ENCODE assay signal across 31 cellular contexts in the genomic region with DNA sequence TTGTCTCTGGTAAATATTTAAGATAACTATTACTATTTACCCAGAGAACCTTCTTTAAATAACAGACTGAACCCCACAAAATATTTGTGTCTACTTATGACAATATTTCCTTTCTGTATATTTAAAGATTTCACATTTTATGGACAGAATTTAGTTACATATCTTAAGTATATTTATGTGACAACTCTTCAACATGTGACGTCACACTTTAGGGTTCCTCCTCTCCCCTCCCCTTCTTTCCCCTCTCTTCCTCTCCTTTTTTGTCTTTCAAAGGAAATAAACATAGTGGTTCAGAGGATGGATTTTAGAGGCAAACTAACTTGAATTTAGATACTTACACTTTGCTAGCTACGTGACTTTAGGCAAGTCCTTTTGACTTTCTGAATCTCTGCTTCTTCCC.
"Had no signal": no experiment of that assay in that cellular context is flagged by ENCODE, and none has a peak within 500 bp of the region (broad histone marks: within the 10 kb centered on the region; RNA-seq: fewer than 3 reads in every experiment).

No MANE protein-coding gene starts in this region.

- H3K4me1 ChIP-seq: neural progenitor cell, parathyroid adenoma, psoas muscle, spleen, suprapubic skin, testis, tibial artery, transverse colon, upper lobe of right lung, uterus had no signal

- H3K27me3 ChIP-seq: neural progenitor cell, ovary, spleen, suprapubic skin, testis, tibial artery, transverse colon, upper lobe of right lung, uterus had no signal

- H3K4me3 Mint-ChIP-seq: natural killer cell; nephron; neural progenitor cell; stimulated activated memory B cell treated with anti-CD40 and anti-IgM and Interleukin-4, amounts not matched to agents 10 μg/mL and 1 μg/mL and 100 μg/mL, for 72 hours; stimulated activated naive CD8-positive, alpha-beta T cell treated with anti-CD3 and anti-CD28 coated beads, Interleukin-15, amount 100 ng/mL, for 72 hours; type B pancreatic cell had no signal

- H3K4me3 ChIP-seq: neural progenitor cell, ovary, psoas muscle, skin epidermis, smooth muscle cell, spleen, suprapubic skin, testis, tibial artery, transverse colon, upper lobe of right lung, uterus had no signal

- H3K9ac ChIP-seq: neural progenitor cell, parathyroid adenoma had no signal

- H3K79me2 ChIP-seq: parathyroid adenoma had no signal

- DNase-seq: natural killer cell; occipital lobe; ovary; posterior cingulate gyrus; psoas muscle; right cardiac atrium; spleen; stimulated activated CD4-positive, alpha-beta T cell treated with anti-CD3 and anti-CD28 coated beads, Interleukin-12 subunit alpha, Interleukin-12 subunit beta, amount 100 ng/mL, for 4 hours; stimulated activated CD4-positive, alpha-beta T cell treated with anti-CD3 and anti-CD28 coated beads, Interleukin-1b, Interleukin-23, amount 100 ng/mL, for 48 hours; stimulated activated CD4-positive, alpha-beta T cell treated with anti-CD3 and anti-CD28 coated beads, Interleukin-4, amount 100 ng/mL, for 1 hour; stimulated activated CD4-positive, alpha-beta T cell treated with anti-CD3 and anti-CD28 coated beads, Interleukin-4, amount 100 ng/mL, for 4 hours; stimulated activated CD8-positive, alpha-beta memory T cell treated with anti-CD3 and anti-CD28 coated beads, Interleukin-4, amount 100 ng/mL, for 48 hours; stimulated activated naive CD4-positive, alpha-beta T cell; stimulated activated naive CD8-positive, alpha-beta T cell treated with anti-CD3 and anti-CD28 coated beads, Interleukin-15, amount 100 ng/mL, for 72 hours; stimulated activated naive CD8-positive, alpha-beta T cell treated with anti-CD3 and anti-CD28 coated beads, Interleukin-15, Interleukin-2, amounts not matched to agents 100 U/mL and 50 U/mL, for 24 hours; substantia nigra; testis; tibial artery; transverse colon; upper lobe of right lung; uterus had no signal

- H3K27ac ChIP-seq: neural progenitor cell, ovary, parathyroid adenoma, psoas muscle, skin epidermis, spleen, suprapubic skin, testis, tibial artery, transverse colon, upper lobe of right lung, uterus had no signal

- H3K27ac Mint-ChIP-seq: natural killer cell; nephron; neural progenitor cell; progenitor cell of endocrine pancreas; stimulated activated memory B cell treated with anti-CD40 and anti-IgM and Interleukin-4, amounts not matched to agents 10 μg/mL and 1 μg/mL and 100 μg/mL, for 72 hours; stimulated activated naive CD8-positive, alpha-beta T cell treated with anti-CD3 and anti-CD28 coated beads, Interleukin-15, amount 100 ng/mL, for 72 hours; type B pancreatic cell had no signal

- H2AFZ ChIP-seq: parathyroid adenoma had no signal

- ATAC-seq: natural killer cell; psoas muscle; right cardiac atrium; sciatic nerve; stimulated activated memory B cell treated with anti-CD40 and anti-IgM and Interleukin-4, amounts not matched to agents 10 μg/mL and 1 μg/mL and 100 μg/mL, for 72 hours; stimulated activated naive CD8-positive, alpha-beta T cell treated with anti-CD3 and anti-CD28 coated beads, Interleukin-15, amount 100 ng/mL, for 72 hours; stimulated activated naive CD8-positive, alpha-beta T cell treated with anti-CD3 and anti-CD28 coated beads, Interleukin-15, Interleukin-2, amounts not matched to agents 100 U/mL and 50 U/mL, for 24 hours; upper lobe of right lung had no signal

- H3K4me2 ChIP-seq: neural progenitor cell, smooth muscle cell had no signal

- H3K27me3 Mint-ChIP-seq: progenitor cell of endocrine pancreas; stimulated activated memory B cell treated with anti-CD40 and anti-IgM and Interleukin-4, amounts not matched to agents 10 μg/mL and 1 μg/mL and 100 μg/mL, for 72 hours; stimulated activated naive CD8-positive, alpha-beta T cell treated with anti-CD3 and anti-CD28 coated beads, Interleukin-15, amount 100 ng/mL, for 72 hours; type B pancreatic cell had no signal

- H3K9me3 Mint-ChIP-seq: nephron, neural progenitor cell, type B pancreatic cell had no signal

- H3K9me3 ChIP-seq: ovary, psoas muscle, suprapubic skin, testis, tibial artery, transverse colon, upper lobe of right lung, uterus had no signal

- H3K36me3 Mint-ChIP-seq: neural progenitor cell; stimulated activated memory B cell treated with anti-CD40 and anti-IgM and Interleukin-4, amounts not matched to agents 10 μg/mL and 1 μg/mL and 100 μg/mL, for 72 hours; type B pancreatic cell had no signal

- H3K4me1 Mint-ChIP-seq: natural killer cell; nephron; neural progenitor cell; stimulated activated memory B cell treated with anti-CD40 and anti-IgM and Interleukin-4, amounts not matched to agents 10 μg/mL and 1 μg/mL and 100 μg/mL, for 72 hours; stimulated activated naive CD8-positive, alpha-beta T cell treated with anti-CD3 and anti-CD28 coated beads, Interleukin-15, amount 100 ng/mL, for 72 hours had no signal

- H3K36me3 ChIP-seq: neural progenitor cell, ovary, spleen, suprapubic skin, tibial artery, transverse colon, upper lobe of right lung had no signal
